Comparison of ENCODE assay signal across 9 cellular contexts in genomic region chr7:818031-818699, GRCh38. TPM values are rescaled to one million over a fixed set of nuclear protein-coding genes. Genes with fewer than 3 reads are reported as not detected.
DNase-seq lines count a peak whose midpoint lies in the region; ATAC-seq and TF ChIP-seq lines count a peak whose summit lies in the region.
"Had no signal": no experiment of that assay in that cellular context is flagged by ENCODE, and none has a peak within 500 bp of the region (broad histone marks: within the 10 kb centered on the region; RNA-seq: fewer than 3 reads in every experiment).

No MANE protein-coding gene starts in this region.

- H3K4me1 ChIP-seq in tibial artery, result peaks cover 5 to 76% (median 54%) of the 10 kb centered on the region in 4 donors

- peak overlapping the region; percentile 90 for H3K4me3 Mint-ChIP-seq in T-helper 1 cell treated with Interleukin-12 subunit alpha and Interleukin-12 subunit beta and Interleukin-4 antibody, amounts not matched to agents 30 μg/mL and 1 μg/mL, for 36 hours

- CTCF ChIA-PET in BJ (lab: Yijun Ruan, JAX), result interaction anchor here (0.9 to 1.5 kb wide), 4 partner anchors 9 to 18 kb away, joined by 3 to 5 read pairs (median 4); no protein-coding TSS in a partner anchor

- POLR2A ChIA-PET in BJ (lab: Charles Lee), result no interaction called here

- no peaks in the 10 kb centered on the region for H3K9me3 ChIP-seq in tibial artery
- H3K9me3 ChIP-seq: neutrophil had no signal

- H3K27me3 ChIP-seq in BJ (ENCODE audit: control insufficient read depth, insufficient read depth, low read length), result no peaks in the 10 kb centered on the region
- no peaks in the 10 kb centered on the region for H3K27me3 ChIP-seq in H7 (ENCODE audit: control insufficient read depth, insufficient read depth, low read length)
- H3K27me3 ChIP-seq in tibial artery, result no peaks in the 10 kb centered on the region

- peaks cover 25% of the 10 kb centered on the region for H3K27me3 Mint-ChIP-seq in T-helper 1 cell treated with Interleukin-12 subunit alpha and Interleukin-12 subunit beta and Interleukin-4 antibody, amounts not matched to agents 30 μg/mL and 1 μg/mL, for 36 hours (ENCODE audit: low read depth)

- ATAC-seq in GM21619 (IDR thresholded peaks at IDR 0.05; ENCODE audit: unreplicated experiment), result no peak

- peaks cover 15% of the 10 kb centered on the region for H3K36me3 Mint-ChIP-seq in T-helper 1 cell treated with Interleukin-12 subunit alpha and Interleukin-12 subunit beta and Interleukin-4 antibody, amounts not matched to agents 30 μg/mL and 1 μg/mL, for 36 hours (ENCODE audit: low read depth)

- no peak overlapping the region for H3K27ac Mint-ChIP-seq in T-helper 1 cell treated with Interleukin-12 subunit alpha and Interleukin-12 subunit beta and Interleukin-4 antibody, amounts not matched to agents 30 μg/mL and 1 μg/mL, for 36 hours

- peak overlapping the region; percentile 95 to 97 for H3K27ac ChIP-seq in tibial artery
- H3K27ac ChIP-seq: neutrophil had no signal

- intact Hi-C loops in tibial artery (cut with DNase I; ENCODE audit: low total_unique reads), result loop anchor here (10.0 kb wide), 1 partner anchor 57 kb away; the partner anchor contains the start of gene GET4

- TF ChIP-seq CTCF in BJ (IDR thresholded peaks at IDR 0.05; ENCODE audit: insufficient read depth, low read depth, low read length) (peak; percentile 42; the same call in 1 of the 2 replicates), foreskin fibroblast (IDR thresholded peaks at IDR 0.05; ENCODE audit: low read depth, low read length) (peak; percentile 15), tibial artery (IDR thresholded peaks at IDR 0.05) (peak; percentile 32 to 43)

- H3K4me3 ChIP-seq in BJ (ENCODE audit: low read depth, low read length) (no peak overlapping the region; the same call in 1 of the 2 replicates), H7 (ENCODE audit: insufficient read depth, low read depth, low read length) (no peak overlapping the region), foreskin fibroblast (ENCODE audit: low read depth in 1 of 2, low read length in 2 of 2) (peak overlapping the region in 1 of 2 donors; percentile 84), tibial artery (peak overlapping the region; percentile 96 to 97)

- peaks cover 30% of the 10 kb centered on the region for H3K4me1 Mint-ChIP-seq in T-helper 1 cell treated with Interleukin-12 subunit alpha and Interleukin-12 subunit beta and Interleukin-4 antibody, amounts not matched to agents 30 μg/mL and 1 μg/mL, for 36 hours (ENCODE audit: low read depth)

- DNase-seq in BJ (ENCODE audit: low read depth), result no peak
- peak; percentile 43 for DNase-seq in H7
- peak; percentile 66 to 83 for DNase-seq in foreskin fibroblast
- no peak for DNase-seq in tibial artery
- no peak for DNase-seq in NCI-H128 (lab: John Stamatoyannopoulos, UW; ENCODE audit: unreplicated experiment)
- no peak for DNase-seq in activated CD4-positive, CD25-positive, alpha-beta regulatory T cell treated with anti-CD3 and anti-CD28 coated beads, Interleukin-2, amount 50 U/mL, for 72 hours

- H3K36me3 ChIP-seq in BJ (ENCODE audit: control insufficient read depth, insufficient read depth, low read length), result no peaks in the 10 kb centered on the region; the same call in none of the 2 replicates
- no peaks in the 10 kb centered on the region; the same call in 1 of the 2 replicates for H3K36me3 ChIP-seq in H7 (replicated peaks; ENCODE audit: control insufficient read depth, insufficient read depth, low read length)
- peaks cover 0 to 6% (median 0%) of the 10 kb centered on the region in 3 donors for H3K36me3 ChIP-seq in tibial artery
- H3K36me3 ChIP-seq: neutrophil had no signal

- no peaks in the 10 kb centered on the region for H3K9me3 Mint-ChIP-seq in T-helper 1 cell treated with Interleukin-12 subunit alpha and Interleukin-12 subunit beta and Interleukin-4 antibody, amounts not matched to agents 30 μg/mL and 1 μg/mL, for 36 hours

RNA-seq across cellular contexts. Expression of gene SUN1, which starts 14.1 kb away (rescaled TPM):
- 177 and 222 TPM in 2 replicates for polyA plus RNA-seq in BJ (2011; rRNA removed)
- polyA minus RNA-seq in BJ (2011; rRNA and poly(A)+ RNA removed), result 87.6 and 107 TPM in 2 replicates
- total RNA-seq in H7 (2014; rRNA removed; shearing (Covaris generic)), result 60.5 and 82.1 TPM in 2 replicates

RNA-seq across cellular contexts. Expression of gene GET4, which starts 58.2 kb away (rescaled TPM):
- 15.6 and 21.7 TPM in 2 replicates for polyA plus RNA-seq in BJ (2011; rRNA removed)
- 8.7 and 15.9 TPM in 2 replicates for polyA minus RNA-seq in BJ (2011; rRNA and poly(A)+ RNA removed)
- total RNA-seq in H7 (2014; rRNA removed; shearing (Covaris generic)), result 50.8 and 61.9 TPM in 2 replicates

Comparison
In these comparisons a context has a peak if more than half of its experiments do, and no peak if none do; other contexts are left out.
1. DNase-seq: peak in H7 (single experiment) and foreskin fibroblast (2 of 2); none in BJ (single experiment), tibial artery (0 of 2), NCI-H128 (single experiment) and activated CD4-positive, CD25-positive, alpha-beta regulatory T cell treated with anti-CD3 and anti-CD28 coated beads, Interleukin-2, amount 50 U/mL, for 72 hours (single experiment).
2. H3K4me3 ChIP-seq: peak in tibial artery (2 of 2); none in BJ (single experiment) and H7 (single experiment).
3. Peak in every context shown above with its lines, with median percentiles within 50 percentile points of each other: CTCF ChIP-seq.